9 cellular contexts compared by ENCODE assay signal in genomic region chr10:43105793-43106158, GRCh38. TPM values are rescaled to one million over a fixed set of nuclear protein-coding genes. Genes with fewer than 3 reads are reported as not detected.
DNase-seq lines count a peak whose midpoint lies in the region; ATAC-seq and TF ChIP-seq lines count a peak whose summit lies in the region.
"Had no signal": no experiment of that assay in that cellular context is flagged by ENCODE, and none has a peak within 500 bp of the region (broad histone marks: within the 10 kb centered on the region; RNA-seq: fewer than 3 reads in every experiment).

No MANE protein-coding gene starts in this region.

- H3K27me3 ChIP-seq in spleen (replicated peaks in 1 of 7) (peaks cover 0 to 46% (median 21%) of the 10 kb centered on the region in 7 donors), stomach (peaks cover 0 to 44% (median 10%) of the 10 kb centered on the region in 3 donors)

- H3K27me3 Mint-ChIP-seq in activated T-cell treated with anti-CD3 and anti-CD28 coated beads, Interleukin-2, amount 50 U/mL, for 24 hours = peaks cover 31% of the 10 kb centered on the region

- peaks cover 11 to 39% (median 25%) of the 10 kb centered on the region in 6 donors for H3K4me1 ChIP-seq in spleen
- H3K4me1 ChIP-seq in stomach = peaks cover 6 to 24% (median 20%) of the 10 kb centered on the region in 4 donors

- no peaks in the 10 kb centered on the region for H3K9me3 ChIP-seq in spleen
- H3K9me3 ChIP-seq in stomach = no peaks in the 10 kb centered on the region
- H3K9me3 ChIP-seq: tibial nerve had no signal

- H3K36me3 Mint-ChIP-seq in activated T-cell treated with anti-CD3 and anti-CD28 coated beads, Interleukin-2, amount 50 U/mL, for 24 hours (ENCODE audit: low read depth) = no peaks in the 10 kb centered on the region

- DNase-seq in activated T-cell treated with anti-CD3 and anti-CD28 coated beads, Interleukin-2, amount 50 U/mL, for 24 hours = no peak
- DNase-seq in activated T-cell treated with anti-CD3 and anti-CD28 coated beads, Interleukin-2, amount 50 U/mL, for 48 hours = no peak
- no peak for DNase-seq in spleen
- no peak for DNase-seq in NCI-H226
- DNase-seq in stomach = no peak

- peak overlapping the region in 1 of 8 donors; percentile 33 for H3K27ac ChIP-seq in spleen
- H3K27ac ChIP-seq in stomach = no peak overlapping the region

- H3K36me3 ChIP-seq in spleen (no peaks in the 10 kb centered on the region), stomach (no peaks in the 10 kb centered on the region)
- H3K36me3 ChIP-seq: tibial nerve had no signal

- no peaks in the 10 kb centered on the region for H3K9me3 Mint-ChIP-seq in activated T-cell treated with anti-CD3 and anti-CD28 coated beads, Interleukin-2, amount 50 U/mL, for 24 hours

- H3K4me3 Mint-ChIP-seq in activated T-cell treated with anti-CD3 and anti-CD28 coated beads, Interleukin-2, amount 50 U/mL, for 24 hours = peak overlapping the region; percentile 23

- peak; percentile 34; the same call in 1 of the 2 replicates for TF ChIP-seq CTCF in LNCAP (IDR thresholded peaks at IDR 0.05)
- TF ChIP-seq CTCF in spleen (IDR thresholded peaks at IDR 0.05 in 8 of 11, conservative IDR thresholded peaks at IDR 0.05 in 3 of 11) = peak in 4 of 11 experiments; percentile 25 to 79 (median 69)
- peak in 1 of 7 experiments; percentile 14 for TF ChIP-seq CTCF in stomach (IDR thresholded peaks at IDR 0.05)

- no peak for TF ChIP-seq POLR2A in spleen (IDR thresholded peaks at IDR 0.05)
- TF ChIP-seq POLR2A in stomach (IDR thresholded peaks at IDR 0.05) = no peak

- WGBS in spleen, 5 donors = 23 to 32% (median 28%) methylated on average over 6 to 7 of the region's 7 CpGs
- 19 to 28% (median 24%) methylated on average over 6 to 7 of the region's 7 CpGs for WGBS in stomach, 5 donors

- ATAC-seq in esophagus mucosa (peak; percentile 3), GM19023 (IDR thresholded peaks at IDR 0.05; ENCODE audit: unreplicated experiment) (no peak)

- H3K4me3 ChIP-seq in spleen = peak overlapping the region in 5 of 8 donors; percentile 56 to 75 (median 65)
- H3K4me3 ChIP-seq in stomach = peak overlapping the region in 2 of 4 donors; percentile 68 to 73

- peaks cover 6% of the 10 kb centered on the region for H3K4me1 Mint-ChIP-seq in activated T-cell treated with anti-CD3 and anti-CD28 coated beads, Interleukin-2, amount 50 U/mL, for 24 hours (ENCODE audit: low read depth)

- TF ChIP-seq EP300 in stomach (IDR thresholded peaks at IDR 0.05) = no peak

- peak overlapping the region; percentile 22 for H3K27ac Mint-ChIP-seq in activated T-cell treated with anti-CD3 and anti-CD28 coated beads, Interleukin-2, amount 50 U/mL, for 24 hours

- intact Hi-C loops in spleen (cut with DNase I; ENCODE audit: low total_unique reads) = loop anchor here (5.0 kb wide), 1 partner anchor 233 kb away; no protein-coding TSS in a partner anchor
- intact Hi-C loops in stomach (cut with DNase I; ENCODE audit: low total_unique reads) = loop anchor here (5.0 kb wide), 1 partner anchor 353 kb away; no protein-coding TSS in a partner anchor

RNA-seq across cellular contexts. Expression of gene RET, which starts 28.9 kb away (rescaled TPM):
- total RNA-seq in esophagus mucosa (0.20 TPM), spleen (under 1 TPM in 5 of 7 donors, not detected in 2; 0.30 to 0.54 (median 0.34) TPM), stomach (1 to 10 TPM in 3 of 5 donors, not detected in 2; 3.1 to 9.8 (median 3.2) TPM)
- polyA plus RNA-seq in spleen (under 1 TPM; 0.02 to 0.11 (median 0.10) TPM), stomach (1 to 10 TPM in 1 of 3 donors, under 1 TPM in 2; 0.31 to 1.9 (median 0.93) TPM)

RNA-seq across cellular contexts. Expression of gene CSGALNACT2, which starts 32.5 kb away (rescaled TPM):
- total RNA-seq in esophagus mucosa (4.9 TPM), spleen (10 to 100 TPM; 29.8 to 77.1 (median 41.9) TPM), stomach (10 to 100 TPM in 2 of 5 donors, 1 to 10 TPM in 3; 2.0 to 30.1 (median 8.9) TPM)
- polyA plus RNA-seq in spleen (10 to 100 TPM in 1 of 3 donors, 1 to 10 TPM in 2; 8.1 to 10.1 (median 8.5) TPM), stomach (10 to 100 TPM in 1 of 3 donors, 1 to 10 TPM in 2; 4.1 to 10.7 (median 6.7) TPM)
